26 cellular contexts compared by ENCODE assay signal in the genomic region with DNA sequence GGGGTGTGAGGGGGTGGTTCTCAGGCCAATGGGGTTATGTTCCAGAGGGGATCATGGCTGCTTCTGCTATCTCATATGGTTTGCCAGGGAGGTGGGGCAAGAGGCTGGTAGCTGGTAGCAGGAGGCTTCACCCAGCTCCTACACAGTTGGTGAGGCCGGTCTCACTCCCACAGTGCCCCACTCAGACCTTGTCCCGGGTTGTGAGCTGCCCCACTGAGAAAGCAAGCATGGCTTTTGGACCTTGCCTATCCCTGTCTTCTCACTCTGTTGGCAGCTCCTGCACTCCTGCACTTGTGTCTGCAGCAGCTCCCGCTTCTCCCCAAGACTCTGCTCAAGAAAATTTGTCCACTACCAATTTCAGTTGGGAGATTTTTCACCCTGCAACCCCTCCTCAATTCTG.
"Had no signal": no experiment of that assay in that cellular context is flagged by ENCODE, and none has a peak within 500 bp of the region (broad histone marks: within the 10 kb centered on the region; RNA-seq: fewer than 3 reads in every experiment).

No MANE protein-coding gene starts in this region.

- H3K27me3 ChIP-seq: stomach, suprapubic skin, testis, thyroid gland, tibial artery, tibial nerve, transverse colon, upper lobe of left lung, upper lobe of right lung, uterus, vagina had no signal

- H3K4me1 ChIP-seq: suprapubic skin, testis, thyroid gland, tibial nerve, upper lobe of left lung, upper lobe of right lung, uterus, vagina had no signal

- ATAC-seq: stimulated activated effector memory CD8-positive, alpha-beta T cell treated with anti-CD3 and anti-CD28 coated beads, Interleukin-12 subunit alpha, Interleukin-12 subunit beta, amount 100 ng/mL, for 72 hours; stimulated activated memory B cell treated with anti-CD40 and anti-IgM and Interleukin-4, amounts not matched to agents 10 μg/mL and 1 μg/mL and 100 μg/mL, for 72 hours; stimulated activated naive B cell treated with anti-CD40 and anti-IgM and Interleukin-4, amounts not matched to agents 10 μg/mL and 1 μg/mL and 100 μg/mL, for 72 hours; stimulated activated naive CD8-positive, alpha-beta T cell treated with anti-CD3 and anti-CD28 coated beads, Interleukin-15, amount 100 ng/mL, for 72 hours; stimulated activated naive CD8-positive, alpha-beta T cell treated with anti-CD3 and anti-CD28 coated beads, Interleukin-15, Interleukin-2, amounts not matched to agents 100 U/mL and 50 U/mL, for 24 hours; upper lobe of right lung had no signal

- DNase-seq: stimulated activated CD4-positive, alpha-beta T cell treated with anti-CD3 and anti-CD28 coated beads, Interleukin-2, amount 100 ng/mL, for 48 hours; stimulated activated CD4-positive, alpha-beta T cell treated with anti-CD3 and anti-CD28 coated beads, Interleukin-4, amount 100 ng/mL, for 1 hour; stimulated activated CD4-positive, alpha-beta T cell treated with anti-CD3 and anti-CD28 coated beads, Interleukin-4, amount 100 ng/mL, for 24 hours; stimulated activated CD4-positive, alpha-beta T cell treated with anti-CD3 and anti-CD28 coated beads, Interleukin-4, amount 100 ng/mL, for 4 hours; stimulated activated CD8-positive, alpha-beta memory T cell treated with anti-CD3 and anti-CD28 coated beads, Interleukin-4, amount 100 ng/mL, for 48 hours; stimulated activated naive B cell treated with anti-CD40 and anti-IgM and Interleukin-4, amounts not matched to agents 10 μg/mL and 1 μg/mL and 100 μg/mL, for 72 hours; stimulated activated naive CD4-positive, alpha-beta T cell; stimulated activated naive CD4-positive, alpha-beta T cell treated with Interleukin-2 at 50 U/mL for 16 hours; stimulated activated naive CD8-positive, alpha-beta T cell treated with anti-CD3 and anti-CD28 coated beads, Interleukin-15, amount 100 ng/mL, for 72 hours; stimulated activated naive CD8-positive, alpha-beta T cell treated with anti-CD3 and anti-CD28 coated beads, Interleukin-15, Interleukin-2, amounts not matched to agents 100 U/mL and 50 U/mL, for 24 hours; stomach; substantia nigra; testis; thyroid gland; tibial artery; transverse colon; trophoblast cell; upper lobe of left lung; upper lobe of right lung; uterus had no signal

- H3K27ac ChIP-seq: stomach, suprapubic skin, testis, thoracic aorta, thyroid gland, tibial artery, tibial nerve, transverse colon, upper lobe of left lung, upper lobe of right lung, uterus, vagina had no signal

- H3K36me3 ChIP-seq: stomach, suprapubic skin, thoracic aorta, thyroid gland, tibial artery, tibial nerve, transverse colon, upper lobe of left lung, upper lobe of right lung, uterus, vagina had no signal

- H3K9me3 ChIP-seq: testis, thoracic aorta, thyroid gland, upper lobe of left lung, uterus, vagina had no signal

- H3K4me3 ChIP-seq: stomach, suprapubic skin, testis, thoracic aorta, thyroid gland, tibial artery, tibial nerve, transverse colon, upper lobe of left lung, upper lobe of right lung, uterus, vagina had no signal
